In the genomic region with DNA sequence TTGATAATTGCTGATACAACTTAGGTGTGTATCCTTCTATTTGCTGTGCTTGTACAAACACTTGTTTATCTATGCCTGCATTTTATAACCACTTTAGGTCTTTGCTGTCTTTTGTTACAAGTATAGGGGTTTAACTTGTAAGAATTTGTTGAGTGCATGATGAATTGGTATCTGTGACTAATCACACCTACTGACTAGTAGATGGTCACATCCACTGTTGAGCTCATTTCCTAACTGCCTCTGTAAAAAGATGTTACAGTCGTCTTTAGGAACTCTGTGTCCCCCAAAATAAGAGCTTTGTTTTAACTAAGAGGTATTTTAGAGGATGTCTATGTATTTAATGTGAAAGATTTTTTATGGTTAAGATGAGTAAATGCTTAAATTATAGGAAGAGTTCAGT, we compare ENCODE assay signal across 22 cellular contexts. TPM values are rescaled to one million over a fixed set of nuclear protein-coding genes. Genes with fewer than 3 reads are reported as not detected.
DNase-seq lines count a peak whose midpoint lies in the region; ATAC-seq and TF ChIP-seq lines count a peak whose summit lies in the region.
"Had no signal": no experiment of that assay in that cellular context is flagged by ENCODE, and none has a peak within 500 bp of the region (broad histone marks: within the 10 kb centered on the region; RNA-seq: fewer than 3 reads in every experiment).

No MANE protein-coding gene starts in this region.

- peaks cover 5% of the 10 kb centered on the region for H3K36me3 Mint-ChIP-seq in activated CD4-positive, alpha-beta memory T cell treated with anti-CD3 and anti-CD28 coated beads for 36 hours
- no peaks in the 10 kb centered on the region for H3K36me3 Mint-ChIP-seq in activated CD4-positive, alpha-beta memory T cell treated with anti-CD3 and anti-CD28 coated beads, Interleukin-2, amount 10 ng/mL, durations not matched to agents 7 days and 5 days (ENCODE audit: low read depth)
- H3K36me3 Mint-ChIP-seq in activated T-helper 17 cell treated with anti-CD3 and anti-CD28 coated beads, Interleukin-2, amount 50 U/mL, for 72 hours (ENCODE audit: low read depth): no peaks in the 10 kb centered on the region

- H3K9me3 ChIP-seq in osteoblast (ENCODE audit: low read depth, low read length): no peaks in the 10 kb centered on the region
- H3K9me3 ChIP-seq: ascending aorta, left lung, neutrophil, upper lobe of right lung had no signal

- peak; percentile 88 for ATAC-seq in activated T-helper 17 cell treated with anti-CD3 and anti-CD28 coated beads, Interleukin-2, amount 50 U/mL, for 72 hours (replicated peaks)
- ATAC-seq: left lung, upper lobe of right lung had no signal

- TF ChIP-seq CTCF in osteoblast (IDR thresholded peaks at IDR 0.05; ENCODE audit: extremely low read depth, low read depth, low read length): no peak

- H3K27me3 Mint-ChIP-seq in activated CD4-positive, alpha-beta memory T cell treated with anti-CD3 and anti-CD28 coated beads for 36 hours: no peaks in the 10 kb centered on the region
- no peaks in the 10 kb centered on the region for H3K27me3 Mint-ChIP-seq in activated CD4-positive, alpha-beta memory T cell treated with anti-CD3 and anti-CD28 coated beads, Interleukin-2, amount 10 ng/mL, durations not matched to agents 7 days and 5 days
- no peaks in the 10 kb centered on the region for H3K27me3 Mint-ChIP-seq in activated T-helper 17 cell treated with anti-CD3 and anti-CD28 coated beads, Interleukin-2, amount 50 U/mL, for 72 hours
- H3K27me3 Mint-ChIP-seq: IgD-negative memory B cell had no signal

- no peaks in the 10 kb centered on the region for H3K9me3 Mint-ChIP-seq in activated CD4-positive, alpha-beta memory T cell treated with anti-CD3 and anti-CD28 coated beads for 36 hours
- H3K9me3 Mint-ChIP-seq in activated CD4-positive, alpha-beta memory T cell treated with anti-CD3 and anti-CD28 coated beads, Interleukin-2, amount 10 ng/mL, durations not matched to agents 7 days and 5 days: no peaks in the 10 kb centered on the region
- H3K9me3 Mint-ChIP-seq in activated T-helper 17 cell treated with anti-CD3 and anti-CD28 coated beads, Interleukin-2, amount 50 U/mL, for 72 hours: no peaks in the 10 kb centered on the region
- H3K9me3 Mint-ChIP-seq: IgD-negative memory B cell had no signal

- no peaks in the 10 kb centered on the region for H3K36me3 ChIP-seq in osteoblast (ENCODE audit: insufficient read depth, low read length)
- H3K36me3 ChIP-seq: ascending aorta, left lung, neutrophil, upper lobe of right lung had no signal

- H3K4me3 Mint-ChIP-seq in activated CD4-positive, alpha-beta memory T cell treated with anti-CD3 and anti-CD28 coated beads for 36 hours: no peak overlapping the region
- H3K4me3 Mint-ChIP-seq in activated CD4-positive, alpha-beta memory T cell treated with anti-CD3 and anti-CD28 coated beads, Interleukin-2, amount 10 ng/mL, durations not matched to agents 7 days and 5 days: no peak overlapping the region
- H3K4me3 Mint-ChIP-seq in activated T-helper 17 cell treated with anti-CD3 and anti-CD28 coated beads, Interleukin-2, amount 50 U/mL, for 72 hours: peak overlapping the region; percentile 13
- H3K4me3 Mint-ChIP-seq: IgD-negative memory B cell had no signal

- H3K4me1 ChIP-seq in osteoblast (ENCODE audit: insufficient read depth, low read length): peaks cover 20% of the 10 kb centered on the region

- H2AFZ ChIP-seq in osteoblast (ENCODE audit: low read length): no peak overlapping the region

- no peak overlapping the region for H3K27ac ChIP-seq in osteoblast (ENCODE audit: low read depth, low read length)
- H3K27ac ChIP-seq: ascending aorta, left lung, neutrophil, upper lobe of right lung had no signal

- CTCF ChIA-PET in activated CD4-positive, alpha-beta memory T cell treated with anti-CD3 and anti-CD28 coated beads for 36 hours (lab: Charles Lee): no interaction called here
- CTCF ChIA-PET in activated CD4-positive, alpha-beta memory T cell treated with anti-CD3 and anti-CD28 coated beads, Interleukin-2, amount 10 ng/mL, durations not matched to agents 7 days and 5 days (lab: Charles Lee): no interaction called here

- H3K27ac Mint-ChIP-seq in activated CD4-positive, alpha-beta memory T cell treated with anti-CD3 and anti-CD28 coated beads for 36 hours: peak overlapping the region; percentile 2
- no peak overlapping the region for H3K27ac Mint-ChIP-seq in activated CD4-positive, alpha-beta memory T cell treated with anti-CD3 and anti-CD28 coated beads, Interleukin-2, amount 10 ng/mL, durations not matched to agents 7 days and 5 days
- peak overlapping the region; percentile 57 for H3K27ac Mint-ChIP-seq in activated T-helper 17 cell treated with anti-CD3 and anti-CD28 coated beads, Interleukin-2, amount 50 U/mL, for 72 hours

- no peak overlapping the region for H3K4me2 ChIP-seq in osteoblast (ENCODE audit: insufficient read depth, low read length)

- POLR2A ChIA-PET in activated CD4-positive, alpha-beta memory T cell treated with anti-CD3 and anti-CD28 coated beads for 36 hours (lab: Charles Lee): no interaction called here
- POLR2A ChIA-PET in activated CD4-positive, alpha-beta memory T cell treated with anti-CD3 and anti-CD28 coated beads, Interleukin-2, amount 10 ng/mL, durations not matched to agents 7 days and 5 days (lab: Charles Lee): no interaction called here

- no peak overlapping the region for H3K4me3 ChIP-seq in osteoblast (ENCODE audit: insufficient read depth, low read length)
- H3K4me3 ChIP-seq: ascending aorta, left lung, upper lobe of right lung had no signal

- no peak for DNase-seq in activated CD4-positive, alpha-beta memory T cell treated with anti-CD3 and anti-CD28 coated beads for 36 hours
- no peak for DNase-seq in activated CD4-positive, alpha-beta memory T cell treated with anti-CD3 and anti-CD28 coated beads, Interleukin-2, amount 10 ng/mL, durations not matched to agents 7 days and 5 days
- DNase-seq in HCEC 1CT (peak; percentile 73), osteoblast (ENCODE audit: insufficient read length, low spot score, missing footprints) (peak; percentile 72), COLO668 (lab: John Stamatoyannopoulos, UW; ENCODE audit: unreplicated experiment) (no peak), NCI-H524 treated with DMSO at 0.1 percent for 48 hours (lab: John Stamatoyannopoulos, UW) (no peak), DMS153 treated with DMSO at 0.1 percent for 48 hours (lab: John Stamatoyannopoulos, UW; ENCODE audit: unreplicated experiment) (no peak)
- DNase-seq: ACHN; activated CD4-positive, CD25-positive, alpha-beta regulatory T cell treated with anti-CD3 and anti-CD28 coated beads, Interleukin-2, amount 50 U/mL, for 72 hours; activated CD8-positive, alpha-beta memory T cell treated with anti-CD3 and anti-CD28 coated beads, Interleukin-2, amount 50 U/mL, for 4 hours; activated naive CD4-positive, alpha-beta T cell treated with Interleukin-2 at 50 U/mL for 16 hours; DMS79; GOT3; left lung; MV-4-11; NCI-H2029; NCI-H510A treated with DMSO at 0.1 percent for 48 hours; upper lobe of right lung had no signal

- intact Hi-C loops in activated CD4-positive, alpha-beta memory T cell treated with anti-CD3 and anti-CD28 coated beads for 36 hours (cut with micrococcal nuclease): no loop called here

- no peaks in the 10 kb centered on the region for H3K27me3 ChIP-seq in osteoblast (ENCODE audit: insufficient read depth, low read length)
- H3K27me3 ChIP-seq: ascending aorta, left lung, neutrophil, upper lobe of right lung had no signal

- peaks cover 77% of the 10 kb centered on the region for H4K20me1 ChIP-seq in osteoblast (ENCODE audit: insufficient read depth, low read length)

- H3K79me2 ChIP-seq in osteoblast (ENCODE audit: insufficient read depth, low read length): peaks cover 97% of the 10 kb centered on the region

- H3K4me1 Mint-ChIP-seq in activated CD4-positive, alpha-beta memory T cell treated with anti-CD3 and anti-CD28 coated beads for 36 hours (ENCODE audit: low read depth): peaks cover 22% of the 10 kb centered on the region
- peaks cover 2% of the 10 kb centered on the region for H3K4me1 Mint-ChIP-seq in activated CD4-positive, alpha-beta memory T cell treated with anti-CD3 and anti-CD28 coated beads, Interleukin-2, amount 10 ng/mL, durations not matched to agents 7 days and 5 days
- H3K4me1 Mint-ChIP-seq in activated T-helper 17 cell treated with anti-CD3 and anti-CD28 coated beads, Interleukin-2, amount 50 U/mL, for 72 hours: peaks cover 7% of the 10 kb centered on the region

RNA-seq across cellular contexts. Expression of a gene that starts 58.2 kb away (rescaled TPM):
- total RNA-seq in activated CD4-positive, alpha-beta memory T cell treated with anti-CD3 and anti-CD28 coated beads for 36 hours: not detected
- total RNA-seq in activated CD4-positive, alpha-beta memory T cell treated with anti-CD3 and anti-CD28 coated beads, Interleukin-2, amount 10 ng/mL, durations not matched to agents 7 days and 5 days: under 1 TPM in 1 of 2 experiments, not detected in 1; 0.03 TPM
- not detected for total RNA-seq in activated T-helper 17 cell treated with anti-CD3 and anti-CD28 coated beads, Interleukin-2, amount 50 U/mL, for 72 hours
- total RNA-seq in osteoblast: 3.6 and 10.9 TPM in 2 replicates
- total RNA-seq: ascending aorta, upper lobe of right lung had no signal

Comparison
In these comparisons a context has a peak if more than half of its experiments do, and no peak if none do; other contexts are left out.
1. DNase-seq: peak in HCEC 1CT (single experiment) and osteoblast (single experiment); none in activated CD4-positive, alpha-beta memory T cell treated with anti-CD3 and anti-CD28 coated beads for 36 hours (single experiment), activated CD4-positive, alpha-beta memory T cell treated with anti-CD3 and anti-CD28 coated beads, Interleukin-2, amount 10 ng/mL, durations not matched to agents 7 days and 5 days (single experiment), COLO668 (single experiment), NCI-H524 treated with DMSO at 0.1 percent for 48 hours (single experiment) and DMS153 treated with DMSO at 0.1 percent for 48 hours (single experiment).